37 cellular contexts compared by ENCODE assay signal in the genomic region with DNA sequence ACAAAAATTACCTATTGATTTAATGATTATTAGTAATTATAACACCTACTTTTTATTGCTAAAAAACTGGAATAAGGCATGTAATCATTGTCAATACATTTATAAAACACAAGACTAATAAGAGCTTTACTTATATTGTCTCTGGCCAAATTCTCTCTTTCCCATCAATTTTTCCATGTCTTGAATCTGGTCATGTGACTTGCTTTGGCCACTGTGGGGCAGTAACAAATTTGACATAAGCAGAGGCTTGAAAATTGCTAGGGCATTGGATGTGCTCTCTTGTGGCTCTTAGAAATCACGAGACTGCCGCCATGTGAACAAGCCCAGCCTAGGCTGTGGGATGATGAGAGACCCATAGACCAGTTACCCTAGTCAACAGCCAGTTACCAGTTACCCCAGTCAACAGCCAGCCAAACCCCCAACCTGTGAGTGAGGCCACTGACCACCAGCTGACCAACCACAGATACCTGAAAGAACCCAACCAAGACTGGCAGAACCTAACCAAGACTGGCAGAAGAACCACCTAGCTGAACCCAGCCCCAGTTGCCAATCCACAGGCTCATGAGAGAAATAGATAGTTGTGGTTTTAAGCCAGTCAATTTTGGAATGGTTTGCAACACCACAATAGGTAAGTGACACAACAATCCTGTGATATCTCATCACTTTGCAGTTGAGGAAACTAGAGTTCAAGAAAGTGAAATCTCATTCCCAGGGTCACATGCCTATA. TPM values are rescaled to one million over a fixed set of nuclear protein-coding genes. Genes with fewer than 3 reads are reported as not detected.
"Had no signal": no experiment of that assay in that cellular context is flagged by ENCODE, and none has a peak within 500 bp of the region (broad histone marks: within the 10 kb centered on the region; RNA-seq: fewer than 3 reads in every experiment).

No MANE protein-coding gene starts in this region.

- H3K27ac ChIP-seq: ascending aorta, cardiac muscle cell, PC-9, RWPE1, VCaP had no signal

- H3K4me1 ChIP-seq: ascending aorta had no signal

- H3K4me2 ChIP-seq: PC-9 had no signal

- H3K36me3 ChIP-seq: ascending aorta, cardiac muscle cell had no signal

- DNase-seq: activated B cell treated with CpG ODN at 0.5 μM for 24 hours; activated CD4-positive, alpha-beta memory T cell treated with anti-CD3 and anti-CD28 coated beads for 36 hours; activated CD4-positive, alpha-beta T cell treated with anti-CD3 and anti-CD28 coated beads for 4 hours; activated CD4-positive, alpha-beta T cell treated with anti-CD3 and anti-CD28 coated beads, Interleukin-2, amount 50 U/mL, for 1 hour; activated CD4-positive, CD25-positive, alpha-beta regulatory T cell treated with anti-CD3 and anti-CD28 coated beads, Interleukin-2, amount 50 U/mL, for 72 hours; activated CD8-positive, alpha-beta memory T cell treated with anti-CD3 and anti-CD28 coated beads, Interleukin-2, amount 50 U/mL, for 4 hours; activated gamma-delta T cell treated with Interleukin-2 at 50 U/mL for 16 hours; activated naive CD4-positive, alpha-beta T cell treated with anti-CD3 and anti-CD28 coated beads, Interleukin-2, amount 10 ng/mL, durations not matched to agents 7 days and 5 days; activated naive CD8-positive, alpha-beta T cell treated with anti-CD3 and anti-CD28 coated beads for 36 hours; activated T-cell treated with anti-CD3 and anti-CD28 coated beads for 4 hours; activated T-cell treated with anti-CD3 and anti-CD28 coated beads, Interleukin-2, amount 50 U/mL, for 4 hours; amygdala; MM.1S; MV-4-11; NCI-H1092; NCI-H1436 treated with DMSO at 0.1 percent for 48 hours; NCI-H1694 treated with DMSO at 0.1 percent for 48 hours; NCI-H2029; NCI-H345; NCI-H524 treated with DMSO at 0.1 percent for 48 hours; NCI-H748 treated with DMSO at 0.1 percent for 48 hours; PC-9; SIG-M5; T-cell; T-helper 17 cell had no signal

- H3K27me3 ChIP-seq: ascending aorta, cardiac muscle cell had no signal

- H3K9me3 Mint-ChIP-seq: activated naive CD4-positive, alpha-beta T cell treated with anti-CD3 and anti-CD28 coated beads, Interleukin-2, amount 10 ng/mL, durations not matched to agents 7 days and 5 days; activated T-cell treated with anti-CD3 and anti-CD28 coated beads, Interleukin-2, amount 50 U/mL, for 4 hours; activated T-helper 1 cell treated with anti-CD3 and anti-CD28 coated beads, Interleukin-12 subunit alpha, Interleukin-12 subunit beta, Interleukin-2, Interleukin-4 antibody, amounts not matched to agents 30 ng/mL and 10 ng/mL and 1 ng/mL, durations not matched to agents 14 hours and 24 hours and 36 hours; central memory CD8-positive, alpha-beta T cell; T-cell had no signal

- H2AFZ ChIP-seq: PC-9 had no signal

- H3K4me1 Mint-ChIP-seq: activated naive CD8-positive, alpha-beta T cell treated with anti-CD3 and anti-CD28 coated beads for 36 hours; central memory CD8-positive, alpha-beta T cell; T-cell had no signal

- H3K4me3 Mint-ChIP-seq: activated B cell treated with CpG ODN at 0.5 μM for 24 hours; activated CD4-positive, alpha-beta memory T cell treated with anti-CD3 and anti-CD28 coated beads for 36 hours; activated naive CD4-positive, alpha-beta T cell treated with anti-CD3 and anti-CD28 coated beads, Interleukin-2, amount 10 ng/mL, durations not matched to agents 7 days and 5 days; activated naive CD8-positive, alpha-beta T cell treated with anti-CD3 and anti-CD28 coated beads for 36 hours; activated T-cell treated with anti-CD3 and anti-CD28 coated beads, Interleukin-2, amount 50 U/mL, for 4 hours; activated T-helper 1 cell treated with anti-CD3 and anti-CD28 coated beads, Interleukin-12 subunit alpha, Interleukin-12 subunit beta, Interleukin-2, Interleukin-4 antibody, amounts not matched to agents 30 ng/mL and 10 ng/mL and 1 ng/mL, durations not matched to agents 14 hours and 24 hours and 36 hours; central memory CD8-positive, alpha-beta T cell; T-cell; T-helper 17 cell had no signal

- FAIRE-seq: RCC 7860 had no signal

- H3K9me3 ChIP-seq: ascending aorta had no signal

- H3K36me3 Mint-ChIP-seq: activated CD4-positive, alpha-beta memory T cell treated with anti-CD3 and anti-CD28 coated beads for 36 hours; activated naive CD4-positive, alpha-beta T cell treated with anti-CD3 and anti-CD28 coated beads, Interleukin-2, amount 10 ng/mL, durations not matched to agents 7 days and 5 days; activated naive CD8-positive, alpha-beta T cell treated with anti-CD3 and anti-CD28 coated beads for 36 hours; T-cell had no signal

- H3K27ac Mint-ChIP-seq: activated B cell treated with CpG ODN at 0.5 μM for 24 hours; activated CD4-positive, alpha-beta memory T cell treated with anti-CD3 and anti-CD28 coated beads for 36 hours; activated naive CD4-positive, alpha-beta T cell treated with anti-CD3 and anti-CD28 coated beads, Interleukin-2, amount 10 ng/mL, durations not matched to agents 7 days and 5 days; activated naive CD8-positive, alpha-beta T cell treated with anti-CD3 and anti-CD28 coated beads for 36 hours; activated T-helper 1 cell treated with anti-CD3 and anti-CD28 coated beads, Interleukin-12 subunit alpha, Interleukin-12 subunit beta, Interleukin-2, Interleukin-4 antibody, amounts not matched to agents 30 ng/mL and 10 ng/mL and 1 ng/mL, durations not matched to agents 14 hours and 24 hours and 36 hours; T-cell; T-helper 17 cell had no signal

- H3K4me3 ChIP-seq: ascending aorta, cardiac muscle cell, PC-9 had no signal

- ATAC-seq: activated T-cell treated with anti-CD3 and anti-CD28 coated beads, Interleukin-2, amount 50 U/mL, for 4 hours; Right ventricle myocardium inferior; SK-N-SH treated with all-trans-retinoic acid at 6 μM for 48 hours; T-cell; T-helper 17 cell had no signal

RNA-seq across cellular contexts. Expression of a gene that starts 8.8 kb away (rescaled TPM):
- total RNA-seq: activated B cell treated with CpG ODN at 0.5 μM for 24 hours; activated CD4-positive, alpha-beta memory T cell treated with anti-CD3 and anti-CD28 coated beads for 36 hours; activated naive CD8-positive, alpha-beta T cell treated with anti-CD3 and anti-CD28 coated beads for 36 hours; activated T-cell treated with anti-CD3 and anti-CD28 coated beads, Interleukin-2, amount 50 U/mL, for 4 hours; activated T-helper 1 cell treated with anti-CD3 and anti-CD28 coated beads, Interleukin-12 subunit alpha, Interleukin-12 subunit beta, Interleukin-2, Interleukin-4 antibody, amounts not matched to agents 30 ng/mL and 10 ng/mL and 1 ng/mL, durations not matched to agents 14 hours and 24 hours and 36 hours; ascending aorta; cardiac muscle cell; LHCN-M2; NCI-H460; Right ventricle myocardium inferior; SK-MEL-5; T-cell; T-helper 17 cell had no signal
- polyA plus RNA-seq: cardiac muscle cell had no signal
